ENCODE assay signal across 22 cellular contexts in genomic region chr2:68458962-68459361, GRCh38. TPM values are rescaled to one million over a fixed set of nuclear protein-coding genes. Genes with fewer than 3 reads are reported as not detected.
DNase-seq lines count a peak whose midpoint lies in the region; ATAC-seq and TF ChIP-seq lines count a peak whose summit lies in the region.
"Had no signal": no experiment of that assay in that cellular context is flagged by ENCODE, and none has a peak within 500 bp of the region (broad histone marks: within the 10 kb centered on the region; RNA-seq: fewer than 3 reads in every experiment).

No MANE protein-coding gene starts in this region.

- DNase-seq in EH (ENCODE audit: low read depth) = peak; percentile 72
- no peak for DNase-seq in RWPE2 (ENCODE audit: low spot score)
- DNase-seq in choroid plexus epithelial cell (ENCODE audit: low read depth) = peak; percentile 62
- DNase-seq in non-pigmented ciliary epithelial cell (ENCODE audit: low read depth) = peak; percentile 54
- DNase-seq in NCI-H1048 (lab: John Stamatoyannopoulos, UW) = no peak
- DNase-seq in glutamatergic neuron = no peak
- DNase-seq in activated T-cell treated with anti-CD3 and anti-CD28 coated beads for 4 hours = no peak
- DNase-seq in stimulated activated CD4-positive, alpha-beta T cell treated with anti-CD3 and anti-CD28 coated beads, Interleukin-4, amount 100 ng/mL, for 4 hours = no peak
- DNase-seq: activated CD4-positive, CD25-positive, alpha-beta regulatory T cell; activated CD8-positive, alpha-beta T cell treated with anti-CD3 and anti-CD28 coated beads, Interleukin-2, amount 10 ng/mL, durations not matched to agents 7 days and 5 days; activated naive CD8-positive, alpha-beta T cell treated with anti-CD3 and anti-CD28 coated beads for 36 hours; dorsolateral prefrontal cortex; Karpas-422; NCI-H1105; NCI-H526 treated with DMSO at 0.1 percent for 48 hours; right lobe of liver; SIG-M5; stimulated activated naive CD4-positive, alpha-beta T cell had no signal

- no peaks in the 10 kb centered on the region for H3K36me3 Mint-ChIP-seq in glutamatergic neuron (ENCODE audit: unreplicated experiment)
- H3K36me3 Mint-ChIP-seq: activated naive CD8-positive, alpha-beta T cell treated with anti-CD3 and anti-CD28 coated beads for 36 hours had no signal

- peaks cover 2% of the 10 kb centered on the region for H3K9me3 ChIP-seq in RWPE2 (ENCODE audit: severe bottlenecking)
- H3K9me3 ChIP-seq: right lobe of liver had no signal

- H3K4me1 Mint-ChIP-seq in glutamatergic neuron (ENCODE audit: low read depth, unreplicated experiment) = no peaks in the 10 kb centered on the region

- H3K4me1 ChIP-seq in RWPE2 (ENCODE audit: insufficient read depth, poor library complexity, severe bottlenecking) = no peaks in the 10 kb centered on the region
- H3K4me1 ChIP-seq: right lobe of liver had no signal

- H3K27ac ChIP-seq in RWPE2 (ENCODE audit: poor library complexity, severe bottlenecking) = no peak overlapping the region
- H3K27ac ChIP-seq: cardiac muscle cell, right lobe of liver had no signal

- H3K27me3 Mint-ChIP-seq in glutamatergic neuron (ENCODE audit: unreplicated experiment) = no peaks in the 10 kb centered on the region
- H3K27me3 Mint-ChIP-seq: activated naive CD8-positive, alpha-beta T cell treated with anti-CD3 and anti-CD28 coated beads for 36 hours had no signal

- no peaks in the 10 kb centered on the region for H3K27me3 ChIP-seq in RWPE2 (ENCODE audit: insufficient read depth, poor library complexity, severe bottlenecking)
- H3K27me3 ChIP-seq: cardiac muscle cell, dorsolateral prefrontal cortex, right lobe of liver had no signal

- TF ChIP-seq CTCF in RWPE2 (IDR thresholded peaks at IDR 0.05; ENCODE audit: poor library complexity, severe bottlenecking) (no peak), choroid plexus epithelial cell (conservative IDR thresholded peaks at IDR 0.05; ENCODE audit: low read depth, low read length) (no peak), glutamatergic neuron (IDR thresholded peaks at IDR 0.05; ENCODE audit: partially characterized antibody, unreplicated experiment) (no peak)

- no peak overlapping the region for H3K4me3 Mint-ChIP-seq in glutamatergic neuron (ENCODE audit: unreplicated experiment)
- H3K4me3 Mint-ChIP-seq: activated CD8-positive, alpha-beta T cell treated with anti-CD3 and anti-CD28 coated beads, Interleukin-2, amount 10 ng/mL, durations not matched to agents 7 days and 5 days; activated naive CD8-positive, alpha-beta T cell treated with anti-CD3 and anti-CD28 coated beads for 36 hours; T-helper 1 cell treated with Interleukin-12 subunit alpha and Interleukin-12 subunit beta and Interleukin-4 antibody, amounts not matched to agents 30 μg/mL and 1 μg/mL, for 36 hours had no signal

- H3K4me3 ChIP-seq in RWPE2 (ENCODE audit: severe bottlenecking) (no peak overlapping the region), choroid plexus epithelial cell (ENCODE audit: low read depth, low read length) (no peak overlapping the region)
- H3K4me3 ChIP-seq: cardiac muscle cell, dorsolateral prefrontal cortex, lung, right lobe of liver had no signal

- H3K9me3 Mint-ChIP-seq in glutamatergic neuron (ENCODE audit: unreplicated experiment) = no peaks in the 10 kb centered on the region
- H3K9me3 Mint-ChIP-seq: activated naive CD8-positive, alpha-beta T cell treated with anti-CD3 and anti-CD28 coated beads for 36 hours; T-helper 1 cell treated with Interleukin-12 subunit alpha and Interleukin-12 subunit beta and Interleukin-4 antibody, amounts not matched to agents 30 μg/mL and 1 μg/mL, for 36 hours had no signal

- peak; percentile 76 for ATAC-seq in RWPE2 (ENCODE audit: low read depth)
- ATAC-seq: activated CD8-positive, alpha-beta T cell treated with anti-CD3 and anti-CD28 coated beads, Interleukin-2, amount 10 ng/mL, durations not matched to agents 7 days and 5 days; right lobe of liver had no signal

- H3K27ac Mint-ChIP-seq in glutamatergic neuron (ENCODE audit: unreplicated experiment) = no peak overlapping the region
- H3K27ac Mint-ChIP-seq: activated CD8-positive, alpha-beta T cell treated with anti-CD3 and anti-CD28 coated beads, Interleukin-2, amount 10 ng/mL, durations not matched to agents 7 days and 5 days; activated naive CD8-positive, alpha-beta T cell treated with anti-CD3 and anti-CD28 coated beads for 36 hours; T-helper 1 cell treated with Interleukin-12 subunit alpha and Interleukin-12 subunit beta and Interleukin-4 antibody, amounts not matched to agents 30 μg/mL and 1 μg/mL, for 36 hours had no signal

- H3K36me3 ChIP-seq in RWPE2 (ENCODE audit: low read depth) = no peaks in the 10 kb centered on the region; the same call in 1 of the 2 replicates
- H3K36me3 ChIP-seq: cardiac muscle cell, right lobe of liver had no signal

RNA-seq across cellular contexts. Expression of gene FBXO48, which starts 8.1 kb away (rescaled TPM):
- total RNA-seq in glutamatergic neuron (ENCODE audit: unreplicated experiment) = 0.81 TPM

RNA-seq across cellular contexts. Expression of gene APLF, which starts 8.4 kb away (rescaled TPM):
- total RNA-seq in glutamatergic neuron (ENCODE audit: unreplicated experiment) = 4.4 TPM
- total RNA-seq: HT-29 had no signal

Comparison
In these comparisons a context has a peak if more than half of its experiments do, and no peak if none do; other contexts are left out.
1. DNase-seq: peak in EH (single experiment), choroid plexus epithelial cell (single experiment) and non-pigmented ciliary epithelial cell (single experiment); none in RWPE2 (single experiment), NCI-H1048 (single experiment), glutamatergic neuron (single experiment), activated T-cell treated with anti-CD3 and anti-CD28 coated beads for 4 hours (single experiment) and stimulated activated CD4-positive, alpha-beta T cell treated with anti-CD3 and anti-CD28 coated beads, Interleukin-4, amount 100 ng/mL, for 4 hours (0 of 2).